Comparison of ENCODE assay signal across 9 cellular contexts in the genomic region with DNA sequence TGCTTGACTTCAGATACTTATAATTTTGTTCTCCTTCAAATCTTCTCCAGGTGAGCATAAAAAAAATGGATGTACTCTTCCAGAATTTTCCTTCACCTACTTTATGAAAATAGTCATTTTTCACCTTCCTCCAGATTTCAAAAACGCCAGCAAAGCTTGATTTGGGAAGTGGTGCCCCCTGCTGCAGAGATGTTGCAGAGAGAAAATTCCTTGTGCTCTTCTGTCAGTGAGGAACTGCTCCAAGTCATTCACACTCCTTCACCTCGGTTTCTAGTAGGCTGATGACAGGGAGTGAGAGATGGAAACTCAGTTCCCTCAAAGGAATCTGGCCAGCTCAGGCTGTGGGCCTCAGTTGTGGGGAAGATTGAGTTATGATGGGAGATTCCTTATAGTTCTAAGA. TPM values are rescaled to one million over a fixed set of nuclear protein-coding genes. Genes with fewer than 3 reads are reported as not detected.
DNase-seq lines count a peak whose midpoint lies in the region; ATAC-seq, FAIRE-seq and TF ChIP-seq lines count a peak whose summit lies in the region.
"Had no signal": no experiment of that assay in that cellular context is flagged by ENCODE, and none has a peak within 500 bp of the region (broad histone marks: within the 10 kb centered on the region; RNA-seq: fewer than 3 reads in every experiment).

No MANE protein-coding gene starts in this region.

- intact Hi-C loops in Right ventricle myocardium superior (cut with DNase I) (no loop called here), Panc1 (cut with micrococcal nuclease; ENCODE audit: unreplicated experiment) (no loop called here)

- no peaks in the 10 kb centered on the region for H3K9me3 ChIP-seq in cardiac muscle cell (ENCODE audit: low read depth)
- no peaks in the 10 kb centered on the region for H3K9me3 ChIP-seq in Panc1 (ENCODE audit: control insufficient read depth, insufficient read depth, low read depth, low read length)
- H3K9me3 ChIP-seq in upper lobe of left lung: no peaks in the 10 kb centered on the region
- H3K9me3 ChIP-seq in effector memory CD4-positive, alpha-beta T cell (ENCODE audit: control insufficient read depth, low read length): no peaks in the 10 kb centered on the region
- H3K9me3 ChIP-seq in small intestine (ENCODE audit: control insufficient read depth, low read depth): no peaks in the 10 kb centered on the region

- no peak overlapping the region for H3K27ac ChIP-seq in cardiac muscle cell
- no peak overlapping the region for H3K27ac ChIP-seq in Panc1 (ENCODE audit: low read length)
- H3K27ac ChIP-seq in foreskin keratinocyte: no peak overlapping the region
- no peak overlapping the region for H3K27ac ChIP-seq in upper lobe of left lung
- H3K27ac ChIP-seq in effector memory CD4-positive, alpha-beta T cell (ENCODE audit: insufficient read depth, low read length, poor library complexity, severe bottlenecking): no peak overlapping the region
- H3K27ac ChIP-seq in small intestine (ENCODE audit: low read depth in 1 of 2, low read length in 1 of 2): no peak overlapping the region

- POLR2A ChIA-PET in Panc1 (lab: Charles Lee): no interaction called here

- 0 to 5% methylated on average over 2 of the region's 2 CpGs for WGBS in upper lobe of left lung, 2 donors
- 2 to 8% (median 4%) methylated on average over 2 of the region's 2 CpGs for WGBS in small intestine, 3 donors

- DNase-seq in cardiac muscle cell (ENCODE audit: low read depth in 1 of 2, low spot score in 1 of 2) (peak; percentile 43 to 73), Right ventricle myocardium superior (no peak), Panc1 (ENCODE audit: low read depth, low spot score) (no peak), foreskin keratinocyte (peak in 1 of 2 donors; percentile 4), upper lobe of left lung (no peak), small intestine (no peak)
- no peak for DNase-seq in effector memory CD4-positive, alpha-beta T cell
- no peak for DNase-seq in effector CD4-positive, alpha-beta T cell
- DNase-seq: activated CD4-positive, CD25-positive, alpha-beta regulatory T cell had no signal

- FAIRE-seq in small intestine (lab: Jason Lieb, UNC): no peak

- BruUV-seq in Panc1 (replicated peaks; lab: Mats Ljungman, UMichigan): no TSS peak

- no peak for TF ChIP-seq POLR2A in upper lobe of left lung (IDR thresholded peaks at IDR 0.05)

- CTCF ChIA-PET in Panc1 (lab: Charles Lee): no interaction called here

- TF ChIP-seq CTCF in cardiac muscle cell (IDR thresholded peaks at IDR 0.05; ENCODE audit: low read depth, low read length) (peak; percentile 65), Panc1 (IDR thresholded peaks at IDR 0.05) (peak; percentile 36; the same call in 1 of the 2 replicates), foreskin keratinocyte (conservative IDR thresholded peaks at IDR 0.05) (peak; percentile 52), upper lobe of left lung (IDR thresholded peaks at IDR 0.05) (peak in 4 of 6 experiments; percentile 12 to 38 (median 19))

- H3K27me3 ChIP-seq in cardiac muscle cell: peaks cover 12% of the 10 kb centered on the region
- H3K27me3 ChIP-seq in Panc1 (ENCODE audit: control insufficient read depth, insufficient read depth, low read length): peaks cover 5% of the 10 kb centered on the region; the same call in 1 of the 2 replicates
- peaks cover 7% of the 10 kb centered on the region for H3K27me3 ChIP-seq in foreskin keratinocyte
- H3K27me3 ChIP-seq in upper lobe of left lung: no peaks in the 10 kb centered on the region
- no peaks in the 10 kb centered on the region for H3K27me3 ChIP-seq in effector memory CD4-positive, alpha-beta T cell (replicated peaks; ENCODE audit: control insufficient read depth, insufficient read depth, low read length, poor library complexity, severe bottlenecking)
- no peaks in the 10 kb centered on the region for H3K27me3 ChIP-seq in small intestine (ENCODE audit: control insufficient read depth in 2 of 2, insufficient read depth in 2 of 2, low read length in 2 of 2)

- H3K36me3 ChIP-seq in cardiac muscle cell (no peaks in the 10 kb centered on the region), Panc1 (ENCODE audit: control insufficient read depth, insufficient read depth, low read length) (no peaks in the 10 kb centered on the region), upper lobe of left lung (no peaks in the 10 kb centered on the region), small intestine (ENCODE audit: control insufficient read depth in 2 of 2, insufficient read depth in 2 of 2, low read length in 2 of 2) (no peaks in the 10 kb centered on the region)
- H3K36me3 ChIP-seq in effector memory CD4-positive, alpha-beta T cell (ENCODE audit: control insufficient read depth, insufficient read depth, low read length): no peaks in the 10 kb centered on the region

- H3K4me3 ChIP-seq in cardiac muscle cell: no peak overlapping the region
- H3K4me3 ChIP-seq in Panc1 (ENCODE audit: low read depth in 2 of 2, low read length in 2 of 2): no peak overlapping the region
- H3K4me3 ChIP-seq in upper lobe of left lung: no peak overlapping the region
- no peak overlapping the region for H3K4me3 ChIP-seq in effector memory CD4-positive, alpha-beta T cell (ENCODE audit: insufficient read depth, low read depth, low read length, poor library complexity, severe bottlenecking)
- H3K4me3 ChIP-seq in small intestine (ENCODE audit: low read depth in 1 of 2, low read length in 2 of 2): no peak overlapping the region

- no peak for ATAC-seq in Right ventricle myocardium superior (ENCODE audit: poor library complexity)
- ATAC-seq in Panc1: no peak
- no peak for ATAC-seq in foreskin keratinocyte
- no peak for ATAC-seq in upper lobe of left lung (ENCODE audit: low FRiP score in 2 of 2)

- TF ChIP-seq EP300 in upper lobe of left lung (IDR thresholded peaks at IDR 0.05): no peak

- in situ Hi-C loops in Panc1 (cut with HindIII; ENCODE audit: low pct_unique_long_range_greater_than_20kb, low sequenced_read_pairs): no loop called here

- H3K4me1 ChIP-seq in cardiac muscle cell (ENCODE audit: low read depth): peaks cover 5% of the 10 kb centered on the region
- H3K4me1 ChIP-seq in Panc1 (ENCODE audit: control insufficient read depth, insufficient read depth, low read length): no peaks in the 10 kb centered on the region
- H3K4me1 ChIP-seq in foreskin keratinocyte: no peaks in the 10 kb centered on the region
- no peaks in the 10 kb centered on the region for H3K4me1 ChIP-seq in upper lobe of left lung
- H3K4me1 ChIP-seq in effector memory CD4-positive, alpha-beta T cell (ENCODE audit: control insufficient read depth, insufficient read depth, low read length, poor library complexity, severe bottlenecking): no peaks in the 10 kb centered on the region
- no peaks in the 10 kb centered on the region for H3K4me1 ChIP-seq in small intestine (ENCODE audit: control insufficient read depth in 2 of 2, insufficient read depth in 1 of 2, low read depth in 1 of 2, low read length in 1 of 2)

RNA-seq across cellular contexts. Expression of gene RNASE3, which starts 24.2 kb away (rescaled TPM):
- total RNA-seq in cardiac muscle cell (not detected in 2 replicates), Right ventricle myocardium superior (not detected), Panc1 (2021; ENCODE audit: unreplicated experiment) (not detected), foreskin keratinocyte (not detected in 2 replicates), upper lobe of left lung (under 1 TPM in 3 of 6 donors, not detected in 3; 0.43 to 0.76 (median 0.51) TPM)
- polyA plus RNA-seq in cardiac muscle cell (not detected in 2 replicates), foreskin keratinocyte (not detected in 2 replicates), small intestine (under 1 TPM in 1 of 3 donors, not detected in 2; 0.09 TPM)
- not detected for polyA plus RNA-seq in Panc1 (2012; ENCODE audit: insufficient read length)

Comparison
In these comparisons a context has a peak if more than half of its experiments do, and no peak if none do; other contexts are left out.
1. DNase-seq: peak in cardiac muscle cell (2 of 2); none in Right ventricle myocardium superior (single experiment), Panc1 (single experiment), upper lobe of left lung (0 of 2), effector memory CD4-positive, alpha-beta T cell (0 of 3), small intestine (single experiment) and effector CD4-positive, alpha-beta T cell (single experiment).
2. Peak in every context shown above with its lines, with median percentiles within 50 percentile points of each other: CTCF ChIP-seq.